11 cellular contexts compared by ENCODE assay signal in genomic region chr7:129859188-129859587, GRCh38.
A peak's percentile ranks its signal among the peaks of the same experiment; 100 is the strongest.
DNase-seq lines count a peak whose midpoint lies in the region; ATAC-seq and TF ChIP-seq lines count a peak whose summit lies in the region.
"Had no signal": no experiment of that assay in that cellular context is flagged by ENCODE, and none has a peak within 500 bp of the region (broad histone marks: within the 10 kb centered on the region; RNA-seq: fewer than 3 reads in every experiment).

No MANE protein-coding gene starts in this region.

- H3K4me3 ChIP-seq in GM06990 (replicated peaks; ENCODE audit: low read depth, low read length) (no peak overlapping the region), adipocyte (ENCODE audit: low read length) (peak overlapping the region; percentile 25)
- H3K4me3 ChIP-seq: tibial nerve had no signal

- DNase-seq in GM06990 (ENCODE audit: extremely low read depth, insufficient read length), result peak; percentile 33
- peak; percentile 81 for DNase-seq in KBM-7
- DNase-seq in adipocyte (ENCODE audit: low read depth), result peak; percentile 51
- DNase-seq in midbrain (lab: John Stamatoyannopoulos, UW), result peak; percentile 26
- DNase-seq in HuH-7 (ENCODE audit: low spot score), result no peak
- DNase-seq in SHP77 treated with DMSO at 0.1 percent for 48 hours (lab: John Stamatoyannopoulos, UW), result no peak
- DNase-seq in HPDE6-E6E7 (ENCODE audit: extremely low spot score), result no peak
- DNase-seq: NCI-H1694; stimulated activated CD4-positive, alpha-beta T cell treated with anti-CD3 and anti-CD28 coated beads, Interleukin-1b, Interleukin-23, amount 100 ng/mL, for 48 hours had no signal

- H3K9ac ChIP-seq in adipocyte (ENCODE audit: low read length), result peak overlapping the region; percentile 35

- TF ChIP-seq CTCF in GM06990 (IDR thresholded peaks at IDR 0.05; ENCODE audit: insufficient read depth, low read length, poor library complexity, severe bottlenecking), result no peak

- H3K36me3 ChIP-seq in GM06990 (ENCODE audit: control insufficient read depth, insufficient read depth, low read length) (no peaks in the 10 kb centered on the region; the same call in 1 of the 2 replicates), adipocyte (ENCODE audit: control insufficient read depth, insufficient read depth, low read length, severe bottlenecking) (peaks cover 12% of the 10 kb centered on the region)
- H3K36me3 ChIP-seq: tibial nerve had no signal

- H3K27me3 ChIP-seq in GM06990 (replicated peaks; ENCODE audit: control insufficient read depth, insufficient read depth, low read length) (no peaks in the 10 kb centered on the region), adipocyte (replicated peaks; ENCODE audit: control insufficient read depth, insufficient read depth, low read length) (no peaks in the 10 kb centered on the region)
- H3K27me3 ChIP-seq: tibial nerve had no signal

- H3K9me3 ChIP-seq in adipocyte (ENCODE audit: control insufficient read depth, low read length), result no peaks in the 10 kb centered on the region
- H3K9me3 ChIP-seq: tibial nerve had no signal

- peaks cover 79% of the 10 kb centered on the region for H3K4me1 ChIP-seq in adipocyte (ENCODE audit: control insufficient read depth, insufficient read depth, low read length)

- ATAC-seq in HG02588 (IDR thresholded peaks at IDR 0.05; ENCODE audit: unreplicated experiment), result no peak

- in situ Hi-C loops in KBM-7 (cut with MboI; ENCODE audit: low pct_unique_long_range_greater_than_20kb, low sequenced_read_pairs), result no loop called here

Comparison
In these comparisons a context has a peak if more than half of its experiments do, and no peak if none do; other contexts are left out.
1. DNase-seq: peak in GM06990 (single experiment), KBM-7 (single experiment), adipocyte (single experiment) and midbrain (single experiment); none in HuH-7 (single experiment), SHP77 treated with DMSO at 0.1 percent for 48 hours (single experiment) and HPDE6-E6E7 (single experiment).